In genomic region chr2:241209271-241209670, GRCh38 we compare ENCODE assay signal across 27 cellular contexts.
"Had no signal": no experiment of that assay in that cellular context is flagged by ENCODE, and none has a peak within 500 bp of the region (broad histone marks: within the 10 kb centered on the region; RNA-seq: fewer than 3 reads in every experiment).

No MANE protein-coding gene starts in this region.

- H3K27me3 Mint-ChIP-seq: stimulated activated naive CD8-positive, alpha-beta T cell treated with anti-CD3 and anti-CD28 coated beads, Interleukin-15, Interleukin-2, amounts not matched to agents 100 ng/mL and 50 ng/mL, for 24 hours had no signal

- H3K27ac ChIP-seq: colonic mucosa, epithelial cell of prostate, gastrocnemius medialis, heart left ventricle, hepatocyte, neural progenitor cell, prostate gland, skin epidermis, spleen, suprapubic skin, transverse colon, vagina had no signal

- H3K36me3 ChIP-seq: colonic mucosa, gastrocnemius medialis, heart left ventricle, neural progenitor cell, prostate gland, spleen, suprapubic skin, transverse colon, vagina had no signal

- H3K27ac Mint-ChIP-seq: dendritic cell treated with granulocyte-macrophage colony-stimulating factor and Interleukin-4, amounts not matched to agents 40 ng/mL and 50 ng/mL, for 4 days; endodermal cell; memory B cell; nephron; neural progenitor cell; stimulated activated memory B cell treated with anti-CD40 and anti-IgM and Interleukin-4, amounts not matched to agents 10 μg/mL and 1 μg/mL and 100 μg/mL, for 72 hours; stimulated activated naive CD8-positive, alpha-beta T cell treated with anti-CD3 and anti-CD28 coated beads, Interleukin-15, Interleukin-2, amounts not matched to agents 100 ng/mL and 50 ng/mL, for 24 hours had no signal

- H3K9me3 Mint-ChIP-seq: dendritic cell treated with granulocyte-macrophage colony-stimulating factor and Interleukin-4, amounts not matched to agents 40 ng/mL and 50 ng/mL, for 4 days; endodermal cell; memory B cell; nephron; neural progenitor cell; stimulated activated memory B cell treated with anti-CD40 and anti-IgM and Interleukin-4, amounts not matched to agents 10 μg/mL and 1 μg/mL and 100 μg/mL, for 72 hours; stimulated activated naive CD8-positive, alpha-beta T cell treated with anti-CD3 and anti-CD28 coated beads, Interleukin-15, Interleukin-2, amounts not matched to agents 100 ng/mL and 50 ng/mL, for 24 hours had no signal

- H3K4me1 ChIP-seq: colonic mucosa, gastrocnemius medialis, heart left ventricle, prostate gland, spleen, suprapubic skin, transverse colon, vagina had no signal

- H3K36me3 Mint-ChIP-seq: memory B cell; neural progenitor cell; stimulated activated memory B cell treated with anti-CD40 and anti-IgM and Interleukin-4, amounts not matched to agents 10 μg/mL and 1 μg/mL and 100 μg/mL, for 72 hours had no signal

- H3K9me3 ChIP-seq: colonic mucosa, gastrocnemius medialis, heart left ventricle, prostate gland, spleen, suprapubic skin, transverse colon, vagina had no signal

- H3K4me3 ChIP-seq: colonic mucosa, gastrocnemius medialis, heart left ventricle, hepatocyte, lung, neural progenitor cell, prostate gland, skin epidermis, spleen, suprapubic skin, transverse colon, vagina had no signal

- DNase-seq: colonic mucosa; effector CD8-positive, alpha-beta T cell; endodermal cell; foreskin fibroblast; gastrocnemius medialis; heart left ventricle; kidney; nucleus accumbens; spleen; stimulated activated CD4-positive, alpha-beta T cell treated with anti-CD3 and anti-CD28 coated beads, Interleukin-4, amount 100 ng/mL, for 4 hours; transverse colon had no signal

- H3K4me1 Mint-ChIP-seq: memory B cell, nephron had no signal

- H3K27me3 ChIP-seq: colonic mucosa, gastrocnemius medialis, heart left ventricle, hepatocyte, neural progenitor cell, spleen, suprapubic skin, transverse colon, vagina had no signal

- ATAC-seq: esophagus mucosa; gastrocnemius medialis; heart left ventricle; left lobe of liver; right cardiac atrium; stimulated activated memory B cell treated with anti-CD40 and anti-IgM and Interleukin-4, amounts not matched to agents 10 μg/mL and 1 μg/mL and 100 μg/mL, for 72 hours had no signal

- H3K4me3 Mint-ChIP-seq: dendritic cell treated with granulocyte-macrophage colony-stimulating factor and Interleukin-4, amounts not matched to agents 40 ng/mL and 50 ng/mL, for 4 days; endodermal cell; memory B cell; nephron; neural progenitor cell; stimulated activated memory B cell treated with anti-CD40 and anti-IgM and Interleukin-4, amounts not matched to agents 10 μg/mL and 1 μg/mL and 100 μg/mL, for 72 hours; stimulated activated naive CD8-positive, alpha-beta T cell treated with anti-CD3 and anti-CD28 coated beads, Interleukin-15, Interleukin-2, amounts not matched to agents 100 ng/mL and 50 ng/mL, for 24 hours had no signal
